ENCODE assay signal across 9 cellular contexts in the genomic region with DNA sequence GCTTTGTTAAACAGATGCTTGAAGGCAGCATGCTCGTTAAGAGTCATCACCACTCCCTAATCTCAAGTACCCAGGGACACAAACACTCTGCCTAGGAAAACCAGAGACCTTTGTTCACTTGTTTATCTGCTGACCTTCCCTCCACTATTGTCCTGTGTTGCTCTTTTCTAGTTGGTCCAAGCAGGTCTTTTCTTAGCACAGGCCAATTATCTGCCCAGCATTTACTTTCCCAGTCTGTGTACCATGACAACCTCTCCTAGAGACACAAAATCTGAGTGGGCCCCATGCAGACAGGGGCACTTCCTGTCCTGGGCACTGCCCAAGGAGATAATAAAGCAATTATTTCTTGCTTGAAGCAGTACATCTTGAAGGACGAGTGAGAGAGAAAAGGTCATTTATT. TPM values are rescaled to one million over a fixed set of nuclear protein-coding genes. Genes with fewer than 3 reads are reported as not detected.
DNase-seq lines count a peak whose midpoint lies in the region; ATAC-seq and TF ChIP-seq lines count a peak whose summit lies in the region.
"Not testable (repeated sequence)": the region's sequence is repeated elsewhere in the genome, so short reads cannot be mapped to it uniquely, and the experiment has no call there.
"Had no signal": no experiment of that assay in that cellular context is flagged by ENCODE, and none has a peak within 500 bp of the region (broad histone marks: within the 10 kb centered on the region; RNA-seq: fewer than 3 reads in every experiment).

No MANE protein-coding gene starts in this region.

- H3K36me3 ChIP-seq in right atrium auricular region = not testable (repeated sequence)

- not testable (repeated sequence) for H3K27me3 Mint-ChIP-seq in neural crest cell (ENCODE audit: low read depth)

- H3K27ac ChIP-seq in right atrium auricular region = peak overlapping the region; percentile 37 to 53

- peaks cover 14% of the 10 kb centered on the region for H3K4me1 Mint-ChIP-seq in neural crest cell

- not testable (repeated sequence) for H3K4me1 ChIP-seq in right atrium auricular region

- H3K9me3 ChIP-seq in right atrium auricular region = not testable (repeated sequence)

- DNase-seq in DMS153 treated with DMSO at 0.1 percent for 48 hours (lab: John Stamatoyannopoulos, UW; ENCODE audit: unreplicated experiment) (peak; percentile 9), NCI-H1417 (lab: John Stamatoyannopoulos, UW) (peak in 2 of 3 experiments; percentile 54 to 87), NCI-H345 (lab: John Stamatoyannopoulos, UW) (peak; percentile 7), foreskin melanocyte (peak; percentile 42)
- DNase-seq in right atrium auricular region (ENCODE audit: low spot score); neural crest cell (ENCODE audit: low read depth, low spot score): not testable (repeated sequence)

- not testable (repeated sequence) for H3K9me3 Mint-ChIP-seq in neural crest cell

- not testable (repeated sequence) for TF ChIP-seq CTCF in right atrium auricular region (IDR thresholded peaks at IDR 0.05); neural crest cell (conservative IDR thresholded peaks at IDR 0.05)

- H3K36me3 Mint-ChIP-seq in neural crest cell (ENCODE audit: low read depth) = not testable (repeated sequence)

- H3K27me3 ChIP-seq in right atrium auricular region = not testable (repeated sequence)

- ATAC-seq in SK-N-SH treated with all-trans-retinoic acid at 6 μM for 48 hours = peak; percentile 58; the same call in 1 of the 3 replicates

- H3K4me3 Mint-ChIP-seq in neural crest cell = peak overlapping the region; percentile 2

- H3K27ac Mint-ChIP-seq in neural crest cell (ENCODE audit: unreplicated experiment) = peak overlapping the region; percentile 47

- not testable (repeated sequence) for H3K4me3 ChIP-seq in right atrium auricular region

RNA-seq across cellular contexts. Expression of a gene that starts 9.9 kb away (rescaled TPM):
- total RNA-seq in right atrium auricular region (10 to 100 TPM; 16.9 to 34.3 TPM), neural crest cell (970 and 984 TPM in 2 replicates)

RNA-seq across cellular contexts. Expression of a gene that starts 20.2 kb away (rescaled TPM):
- total RNA-seq in right atrium auricular region (1 to 10 TPM; 1.3 to 1.9 TPM), neural crest cell (0.68 and 1.1 TPM in 2 replicates)

RNA-seq across cellular contexts. Expression of a gene that starts 32.5 kb away (rescaled TPM):
- total RNA-seq in right atrium auricular region = 10 to 100 TPM in 1 of 2 donors, 1 to 10 TPM in 1; 7.9 to 13.8 TPM
- 1.7 and 3.3 TPM in 2 replicates for total RNA-seq in neural crest cell

RNA-seq across cellular contexts. Expression of a gene that starts 34.5 kb away (rescaled TPM):
- total RNA-seq in right atrium auricular region = 1 to 10 TPM in 1 of 2 donors, not detected in 1; 2.4 TPM
- not detected in 2 replicates for total RNA-seq in neural crest cell
- total RNA-seq: A673, Daoy had no signal

RNA-seq across cellular contexts. Expression of a gene that starts 43.8 kb away (rescaled TPM):
- total RNA-seq in right atrium auricular region (under 1 TPM; 0.04 to 0.11 TPM), neural crest cell (0.05 TPM in 1 of 2 replicates, not detected in the other)
- total RNA-seq: Daoy had no signal

Comparison
In these comparisons a context has a peak if more than half of its experiments do, and no peak if none do; other contexts are left out.
1. RNA of a gene that starts 9.9 kb away (total RNA-seq): 970 to 984 TPM in neural crest cell; 16.9 to 34.3 TPM in right atrium auricular region; every median in the first group is over 10 times any median in the second.